In genomic region chr19:18522124-18522861, GRCh38 we compare ENCODE assay signal across 1 cellular context.
TF ChIP-seq lines count a peak whose summit lies in the region.

No MANE protein-coding gene starts in this region.

TF ChIP-seq in K562, 482 proteins besides CTCF, POLR2A, EP300 and RAD21 (continued from another document and continues in another):
- TF ChIP-seq PRDM10 (IDR thresholded peaks at IDR 0.05; ENCODE audit: partially characterized antibody) = peak; percentile 98
- no peak for TF ChIP-seq PHB (CRISPR knock-in tag; IDR thresholded peaks at IDR 0.05)
- TF ChIP-seq HCFC1 (IDR thresholded peaks at IDR 0.05; ENCODE audit: low read depth, low read length) = no peak; the same call in 1 of the 2 replicates
- no peak for TF ChIP-seq BDP1 (IDR thresholded peaks at IDR 0.05; ENCODE audit: insufficient read depth, insufficient read length)
- no peak for TF ChIP-seq ETV6 (IDR thresholded peaks at IDR 0.05; ENCODE audit: borderline replicate concordance in 1 of 2, low read depth in 2 of 2, low read length in 1 of 2)
- no peak for TF ChIP-seq ETV6 (CRISPR knock-in tag; IDR thresholded peaks at IDR 0.05; ENCODE audit: borderline replicate concordance)
- TF ChIP-seq CBX3 (IDR thresholded peaks at IDR 0.05; ENCODE audit: borderline replicate concordance in 1 of 2, low read length in 2 of 2) = 0 out of 3 replicates have a peak, but pooled peaks of 1 of the 2 experiments have one; percentile 39
- TF ChIP-seq DPF2 (IDR thresholded peaks at IDR 0.05) = no peak
- no peak for TF ChIP-seq HNRNPK (IDR thresholded peaks at IDR 0.05; ENCODE audit: low read depth, low read length, poor library complexity, severe bottlenecking)
- TF ChIP-seq NFRKB (IDR thresholded peaks at IDR 0.05; ENCODE audit: low read depth) = no peak
- peak; percentile 45; the same call in 1 of the 2 replicates for TF ChIP-seq RB1 (IDR thresholded peaks at IDR 0.05; ENCODE audit: low read depth)
- no peak for TF ChIP-seq RBM34 (IDR thresholded peaks at IDR 0.05; ENCODE audit: borderline replicate concordance, insufficient read depth, low read length)
- TF ChIP-seq USF1 (CRISPR knock-in tag; IDR thresholded peaks at IDR 0.05) = peak; percentile 82
- TF ChIP-seq TOE1 (IDR thresholded peaks at IDR 0.05; ENCODE audit: borderline replicate concordance) = peak; percentile 45; the same call in 1 of the 2 replicates
- TF ChIP-seq TOE1 (CRISPR knock-in tag; IDR thresholded peaks at IDR 0.05; ENCODE audit: borderline replicate concordance, low read depth) = no peak
- no peak for TF ChIP-seq HMGXB4 (CRISPR knock-in tag; IDR thresholded peaks at IDR 0.05)
- no peak for TF ChIP-seq BCL6 (CRISPR knock-in tag; IDR thresholded peaks at IDR 0.05)
- no peak for TF ChIP-seq PTTG1 (tag; IDR thresholded peaks at IDR 0.05; ENCODE audit: low read depth)
- TF ChIP-seq ZNF780A (CRISPR knock-in tag; IDR thresholded peaks at IDR 0.05) = no peak
- no peak for TF ChIP-seq CHAMP1 (IDR thresholded peaks at IDR 0.05)
- no peak for TF ChIP-seq ZNF830 (CRISPR knock-in tag; IDR thresholded peaks at IDR 0.05)
- no peak; the same call in 1 of the 2 replicates for TF ChIP-seq STAT6 (CRISPR knock-in tag; IDR thresholded peaks at IDR 0.05)
- no peak for TF ChIP-seq ZNF184 (CRISPR knock-in tag; IDR thresholded peaks at IDR 0.05)
- TF ChIP-seq ARID4B (CRISPR knock-in tag; IDR thresholded peaks at IDR 0.05) = no peak
- no peak for TF ChIP-seq ZFP1 (CRISPR knock-in tag; IDR thresholded peaks at IDR 0.05)
- TF ChIP-seq ZBTB8A (IDR thresholded peaks at IDR 0.05; ENCODE audit: partially characterized antibody) = no peak
- TF ChIP-seq ZNF592 (IDR thresholded peaks at IDR 0.05) = no peak
- TF ChIP-seq MTF1 (CRISPR knock-in tag; IDR thresholded peaks at IDR 0.05; ENCODE audit: borderline replicate concordance) = no peak
- TF ChIP-seq ZNF316 (IDR thresholded peaks at IDR 0.05) = peak; percentile 81
- TF ChIP-seq MLLT1 (IDR thresholded peaks at IDR 0.05) = no peak
- peak; percentile 56 for TF ChIP-seq TEAD4 (IDR thresholded peaks at IDR 0.05; ENCODE audit: low read length)
- TF ChIP-seq TEAD4 (CRISPR knock-in tag; IDR thresholded peaks at IDR 0.05; ENCODE audit: borderline replicate concordance) = no peak
- no peak for TF ChIP-seq ZNF766 (CRISPR knock-in tag; conservative IDR thresholded peaks at IDR 0.05)
- TF ChIP-seq SIN3A (IDR thresholded peaks at IDR 0.05; ENCODE audit: borderline replicate concordance in 2 of 2, control insufficient read depth in 1 of 2, low read depth in 2 of 2, low read length in 2 of 2) = 0 out of 4 replicates have a peak, but pooled peaks of 1 of the 2 experiments have one; percentile 34
- no peak for TF ChIP-seq OTX1 (CRISPR knock-in tag; IDR thresholded peaks at IDR 0.05)
- no peak for TF ChIP-seq SRSF9 (IDR thresholded peaks at IDR 0.05; ENCODE audit: borderline replicate concordance, low read depth, low read length)
- TF ChIP-seq PHF20 (IDR thresholded peaks at IDR 0.05; ENCODE audit: partially characterized antibody) = no peak
- TF ChIP-seq ZEB2 (IDR thresholded peaks at IDR 0.05) = 0 out of 2 replicates have a peak, but pooled peaks have one; percentile 40
- no peak for TF ChIP-seq HLTF (IDR thresholded peaks at IDR 0.05)
- no peak for TF ChIP-seq XRCC5 (IDR thresholded peaks at IDR 0.05; ENCODE audit: low read depth, low read length)
